8 cellular contexts compared by ENCODE assay signal in genomic region chrX:20267599-20267923, GRCh38. TPM values are rescaled to one million over a fixed set of nuclear protein-coding genes. Genes with fewer than 3 reads are reported as not detected.
DNase-seq lines count a peak whose midpoint lies in the region; ATAC-seq and TF ChIP-seq lines count a peak whose summit lies in the region.

No MANE protein-coding gene starts in this region.

- H3K27me3 ChIP-seq in WERI-Rb-1 (ENCODE audit: insufficient read depth, low read depth, severe bottlenecking) (peaks cover 31% of the 10 kb centered on the region), rectal smooth muscle tissue (ENCODE audit: control insufficient read depth, insufficient read depth, low read length) (no peaks in the 10 kb centered on the region)

- H3K27ac ChIP-seq in WERI-Rb-1 (no peak overlapping the region), rectal smooth muscle tissue (ENCODE audit: low read depth, low read length) (peak overlapping the region; percentile 87)

- no peaks in the 10 kb centered on the region for H3K4me1 ChIP-seq in rectal smooth muscle tissue (ENCODE audit: control insufficient read depth, insufficient read depth, low read length)

- DNase-seq in WERI-Rb-1 (no peak), fibroblast of villous mesenchyme (ENCODE audit: low read depth) (no peak), GM10248 (ENCODE audit: extremely low spot score) (no peak), NCI-H2227 treated with DMSO at 0.1 percent for 48 hours (lab: John Stamatoyannopoulos, UW) (no peak), H4 (ENCODE audit: low spot score) (no peak)

- POLR2A ChIA-PET in GM10248 (lab: Yijun Ruan, JAX) = interaction anchor here (0.6 kb wide), 2 partner anchors 12 to 151 kb away, joined by 3 to 4 read pairs; no protein-coding TSS in a partner anchor

- ATAC-seq in GM21367 (IDR thresholded peaks at IDR 0.05; ENCODE audit: unreplicated experiment) = no peak

- TF ChIP-seq CTCF in WERI-Rb-1 (IDR thresholded peaks at IDR 0.05; ENCODE audit: low read depth, low read length) = no peak
- TF ChIP-seq CTCF in fibroblast of villous mesenchyme (IDR thresholded peaks at IDR 0.05; ENCODE audit: insufficient read depth, low read depth, low read length) = no peak
- no peak for TF ChIP-seq CTCF in GM10248 (IDR thresholded peaks at IDR 0.05; ENCODE audit: control extremely low read depth, extremely low read depth, low read depth, missing control alignments)

- H3K36me3 ChIP-seq in WERI-Rb-1 = no peaks in the 10 kb centered on the region
- H3K36me3 ChIP-seq in rectal smooth muscle tissue (ENCODE audit: control insufficient read depth, insufficient read depth, low read length) = no peaks in the 10 kb centered on the region

- H3K9me3 ChIP-seq in WERI-Rb-1 (ENCODE audit: severe bottlenecking) = no peaks in the 10 kb centered on the region

- H3K9ac ChIP-seq in rectal smooth muscle tissue (ENCODE audit: low read length) = peak overlapping the region; percentile 88

- H3K4me3 ChIP-seq in GM08714 (ENCODE audit: low read length) (peak overlapping the region; percentile 66; the same call in 1 of the 2 replicates), WERI-Rb-1 (ENCODE audit: low read depth, low read length) (peak overlapping the region; percentile 71), fibroblast of villous mesenchyme (ENCODE audit: low read depth, low read length) (peak overlapping the region; percentile 69), rectal smooth muscle tissue (ENCODE audit: low read length) (peak overlapping the region; percentile 84)

- CTCF ChIA-PET in GM10248 (lab: Yijun Ruan, JAX) = no interaction called here

RNA-seq across cellular contexts. Expression of gene RPS6KA3, which starts 0.9 kb away (rescaled TPM):
- total RNA-seq in fibroblast of villous mesenchyme = 43.2 and 53.5 TPM in 2 replicates
- 48.0 and 60.0 TPM in 2 replicates for total RNA-seq in H4 (2014; rRNA removed; shearing (Covaris generic))
